In genomic region chr3:11634974-11635612, GRCh38 we compare ENCODE assay signal across 13 cellular contexts. TPM values are rescaled to one million over a fixed set of nuclear protein-coding genes. Genes with fewer than 3 reads are reported as not detected.
DNase-seq lines count a peak whose midpoint lies in the region; ATAC-seq and TF ChIP-seq lines count a peak whose summit lies in the region.
"Had no signal": no experiment of that assay in that cellular context is flagged by ENCODE, and none has a peak within 500 bp of the region (broad histone marks: within the 10 kb centered on the region; RNA-seq: fewer than 3 reads in every experiment).

No MANE protein-coding gene starts in this region.

- H3K9me3 ChIP-seq in GM23248 (ENCODE audit: low read depth) = no peaks in the 10 kb centered on the region
- H3K9me3 ChIP-seq in gastroesophageal sphincter = no peaks in the 10 kb centered on the region
- no peaks in the 10 kb centered on the region for H3K9me3 ChIP-seq in gastrocnemius medialis

- WGBS in GM23248 (ENCODE audit: low coverage in 1 of 2, low lambda C conversion rate in 2 of 2, missing lambda C conversion rate in 2 of 2), 2 experiments = 54 to 58% methylated on average over 4 of the region's 4 CpGs
- 23 to 63% methylated on average over 4 of the region's 4 CpGs for WGBS in gastroesophageal sphincter (ENCODE audit: low coverage in 1 of 2), 2 donors

- peaks cover 34% of the 10 kb centered on the region for H3F3A ChIP-seq in GM23248 (ENCODE audit: insufficient read depth)

- no peak for ATAC-seq in gastroesophageal sphincter
- ATAC-seq in gastrocnemius medialis = no peak
- no peak for ATAC-seq in HG03196 (IDR thresholded peaks at IDR 0.05; ENCODE audit: unreplicated experiment)
- no peak for ATAC-seq in SK-N-SH treated with all-trans-retinoic acid at 6 μM for 48 hours

- H3K4me1 ChIP-seq in GM23248 (ENCODE audit: insufficient read depth) (peaks cover 55% of the 10 kb centered on the region), gastroesophageal sphincter (peaks cover 20 to 98% (median 74%) of the 10 kb centered on the region in 3 donors), gastrocnemius medialis (peaks cover 85 to 91% of the 10 kb centered on the region in 2 donors)

- no peak overlapping the region for H3K9ac ChIP-seq in GM23248

- no peak for TF ChIP-seq CTCF in VCaP (conservative IDR thresholded peaks at IDR 0.05)
- TF ChIP-seq CTCF in gastroesophageal sphincter (IDR thresholded peaks at IDR 0.05) = no peak
- no peak for TF ChIP-seq CTCF in gastrocnemius medialis (IDR thresholded peaks at IDR 0.05 in 4 of 5, conservative IDR thresholded peaks at IDR 0.05 in 1 of 5)

- intact Hi-C loops in gastrocnemius medialis (cut with DNase I; ENCODE audit: low total_unique reads) = no loop called here

- H3K4me2 ChIP-seq in GM23248 (ENCODE audit: unreplicated experiment) = peak overlapping the region; percentile 91

- H3K27ac ChIP-seq in GM23248 (peak overlapping the region; percentile 100; the same call in 1 of the 2 replicates), VCaP (peak overlapping the region; percentile 1; the same call in 1 of the 2 replicates), gastroesophageal sphincter (peak overlapping the region; percentile 30 to 97 (median 66)), gastrocnemius medialis (peak overlapping the region; percentile 57 to 94 (median 90))

- in situ Hi-C loops in GM23248 (cut with MboI) (no loop called here), gastrocnemius medialis (cut with MboI; ENCODE audit: low sequenced_read_pairs in 4 of 4) (no loop called here)

- H3K79me2 ChIP-seq in GM23248 (ENCODE audit: insufficient read depth) = peaks cover 100% of the 10 kb centered on the region

- no peaks in the 10 kb centered on the region for H3K27me3 ChIP-seq in GM23248 (replicated peaks; ENCODE audit: insufficient read depth)
- no peaks in the 10 kb centered on the region for H3K27me3 ChIP-seq in gastroesophageal sphincter
- H3K27me3 ChIP-seq in gastrocnemius medialis = no peaks in the 10 kb centered on the region

- no peak for TF ChIP-seq EP300 in gastroesophageal sphincter (IDR thresholded peaks at IDR 0.05)

- H4K20me1 ChIP-seq in GM23248 (ENCODE audit: insufficient read depth) = no peaks in the 10 kb centered on the region; the same call in 1 of the 2 replicates

- no peak overlapping the region for H2AFZ ChIP-seq in GM23248

- H3K4me3 ChIP-seq in GM23248 (no peak overlapping the region), gastroesophageal sphincter (no peak overlapping the region), gastrocnemius medialis (no peak overlapping the region)

- DNase-seq in GM23248 (no peak), gastrocnemius medialis (no peak), DMS79 treated with DMSO at 0.1 percent for 48 hours (lab: John Stamatoyannopoulos, UW) (no peak), NCI-H1092 (lab: John Stamatoyannopoulos, UW) (no peak)
- DNase-seq: activated CD8-positive, alpha-beta memory T cell treated with anti-CD3 and anti-CD28 coated beads for 24 hours; amniotic stem cell; NCI-H1048; posterior cingulate gyrus; stimulated activated CD4-positive, alpha-beta T cell treated with anti-CD3 and anti-CD28 coated beads, Interleukin-2, amount 100 ng/mL, for 24 hours had no signal

- no peak for TF ChIP-seq POLR2A in gastroesophageal sphincter (IDR thresholded peaks at IDR 0.05)
- TF ChIP-seq POLR2A in gastrocnemius medialis (IDR thresholded peaks at IDR 0.05) = no peak

- H3K9me2 ChIP-seq in GM23248 (ENCODE audit: insufficient read depth) = no peaks in the 10 kb centered on the region

- H3K36me3 ChIP-seq in GM23248 (ENCODE audit: low read depth) (no peaks in the 10 kb centered on the region), gastroesophageal sphincter (no peaks in the 10 kb centered on the region), gastrocnemius medialis (no peaks in the 10 kb centered on the region)

TF ChIP-seq in SK-N-SH treated with all-trans-retinoic acid at 6 μM for 48 hours, 23 proteins besides CTCF, POLR2A, EP300 and RAD21:
- TF ChIP-seq ZNF565 (CRISPR knock-in tag; conservative IDR thresholded peaks at IDR 0.05; ENCODE audit: low read depth) (no peak), ZFP30 (CRISPR knock-in tag; IDR thresholded peaks at IDR 0.05) (no peak), SNAI2 (CRISPR knock-in tag; IDR thresholded peaks at IDR 0.05) (no peak), ZFP3 (CRISPR knock-in tag; IDR thresholded peaks at IDR 0.05) (no peak), RARB (CRISPR knock-in tag; IDR thresholded peaks at IDR 0.05) (no peak), ZNF8 (CRISPR knock-in tag; IDR thresholded peaks at IDR 0.05) (no peak), ESRRG (CRISPR knock-in tag; IDR thresholded peaks at IDR 0.05) (no peak), ISL1 (CRISPR knock-in tag; IDR thresholded peaks at IDR 0.05) (no peak), TOX (CRISPR knock-in tag; IDR thresholded peaks at IDR 0.05; ENCODE audit: borderline replicate concordance) (no peak), POU6F1 (CRISPR knock-in tag; IDR thresholded peaks at IDR 0.05; ENCODE audit: borderline replicate concordance, low read depth) (no peak), CREB5 (CRISPR knock-in tag; IDR thresholded peaks at IDR 0.05; ENCODE audit: low read depth) (no peak), TSHZ2 (CRISPR knock-in tag; IDR thresholded peaks at IDR 0.05) (no peak), ZC3H10 (CRISPR knock-in tag; IDR thresholded peaks at IDR 0.05) (no peak), BACH2 (CRISPR knock-in tag; IDR thresholded peaks at IDR 0.05; ENCODE audit: borderline replicate concordance) (no peak), ZNF70 (CRISPR knock-in tag; IDR thresholded peaks at IDR 0.05) (no peak), TCF4 (CRISPR knock-in tag; IDR thresholded peaks at IDR 0.05; ENCODE audit: borderline replicate concordance) (no peak), CSDC2 (CRISPR knock-in tag; IDR thresholded peaks at IDR 0.05) (no peak), GLIS3 (CRISPR knock-in tag; IDR thresholded peaks at IDR 0.05) (no peak), PPARA (CRISPR knock-in tag; IDR thresholded peaks at IDR 0.05; ENCODE audit: borderline replicate concordance) (no peak)

RNA-seq across cellular contexts. Expression of gene VGLL4, which starts 8.6 kb away (rescaled TPM):
- total RNA-seq in GM23248 (2014; rRNA removed; shearing (Covaris generic)) = 46.5 and 54.9 TPM in 2 replicates
- polyA plus RNA-seq in GM23248 (2016; fragmentation: Nextera tagmentation; extraction: Ambion mirVana) = 30.9 and 32.4 TPM in 2 replicates
- 100 to 1,000 TPM in 1 of 4 donors, 10 to 100 TPM in 3; 53.4 to 128 (median 58.2) TPM for total RNA-seq in gastroesophageal sphincter
- total RNA-seq in gastrocnemius medialis = 10 to 100 TPM in 3 of 4 donors, 1 to 10 TPM in 1; 8.9 to 20.9 (median 12.8) TPM

Comparison
In these comparisons a context has a peak if more than half of its experiments do, and no peak if none do; other contexts are left out.
1. H3K27ac ChIP-seq: peak in every context shown above with its lines; median percentile 100 in GM23248; 90 in gastrocnemius medialis; 66 in gastroesophageal sphincter; 1 in VCaP.